8 cellular contexts compared by ENCODE assay signal in the genomic region with DNA sequence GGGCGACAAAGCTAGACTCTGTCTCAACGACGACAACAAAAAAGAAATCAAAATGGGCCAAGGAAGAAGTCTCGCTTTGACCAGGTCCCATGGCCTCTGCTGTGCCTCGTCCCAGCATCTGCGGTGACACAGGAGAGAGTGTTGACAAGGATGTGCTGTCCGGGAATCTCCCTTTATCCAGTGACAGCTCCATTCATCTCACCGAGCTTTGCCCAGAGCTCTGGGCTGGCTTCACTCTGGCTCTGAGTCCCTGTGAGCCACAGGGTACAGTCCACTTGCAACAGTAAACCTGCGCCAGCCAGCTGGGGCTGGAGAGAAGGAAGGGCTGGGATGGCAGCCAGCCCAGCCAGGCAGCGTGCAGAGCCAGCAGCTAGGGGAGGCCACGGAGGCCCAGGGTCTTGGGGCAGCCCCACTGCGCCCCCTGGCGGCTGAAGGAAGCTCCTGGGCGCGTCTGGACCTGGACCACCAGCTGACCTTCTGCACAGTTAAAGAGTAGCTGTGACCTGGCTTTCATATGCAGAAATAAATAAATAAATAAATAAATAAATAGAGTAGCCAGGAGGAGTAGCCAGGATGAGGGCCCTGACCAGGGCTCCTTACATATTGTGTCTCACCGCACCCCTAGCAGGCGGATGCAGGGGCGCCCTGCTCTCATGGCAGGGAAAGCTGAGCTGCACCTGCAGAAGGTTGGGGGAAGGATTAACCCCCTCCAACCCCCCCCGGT. TPM values are rescaled to one million over a fixed set of nuclear protein-coding genes. Genes with fewer than 3 reads are reported as not detected.
A peak's percentile ranks its signal among the peaks of the same experiment; 100 is the strongest.
DNase-seq lines count a peak whose midpoint lies in the region; ATAC-seq and TF ChIP-seq lines count a peak whose summit lies in the region.

No MANE protein-coding gene starts in this region.

- DNase-seq in GM06990 (ENCODE audit: extremely low read depth, insufficient read length) (peak; percentile 72), Panc1 (ENCODE audit: low read depth, low spot score) (no peak), activated T-helper 1 cell treated with Interleukin-2 at 50 U/mL for 16 hours (ENCODE audit: low read depth) (peak; percentile 53), fibroblast of mammary gland (ENCODE audit: low read depth) (peak; percentile 90), nephron progenitor cell (peak; percentile 92)
- peak; percentile 63 for DNase-seq in stimulated activated naive B cell treated with anti-CD40 and anti-IgM and Interleukin-4, amounts not matched to agents 10 μg/mL and 1 μg/mL and 100 μg/mL, for 72 hours

- H3K4me1 ChIP-seq in KMS-11 (ENCODE audit: low read depth, poor library complexity, severe bottlenecking) (peaks cover 24% of the 10 kb centered on the region), Panc1 (ENCODE audit: control insufficient read depth, insufficient read depth, low read length) (peaks cover 30% of the 10 kb centered on the region)

- H3K4me2 ChIP-seq in KMS-11: peak overlapping the region; percentile 30; the same call in 1 of the 2 replicates

- no peak overlapping the region for H3K27ac Mint-ChIP-seq in nephron progenitor cell
- no peak overlapping the region for H3K27ac Mint-ChIP-seq in stimulated activated naive B cell treated with anti-CD40 and anti-IgM and Interleukin-4, amounts not matched to agents 10 μg/mL and 1 μg/mL and 100 μg/mL, for 72 hours

- intact Hi-C loops in Panc1 (cut with micrococcal nuclease; ENCODE audit: unreplicated experiment): loop anchor here (10.0 kb wide), 1 partner anchor 134 kb away; no protein-coding TSS in a partner anchor

- TF ChIP-seq CTCF in GM06990 (IDR thresholded peaks at IDR 0.05; ENCODE audit: insufficient read depth, low read length, poor library complexity, severe bottlenecking) (peak; percentile 98), KMS-11 (conservative IDR thresholded peaks at IDR 0.05; ENCODE audit: low read depth, low read length) (peak; percentile 84), Panc1 (IDR thresholded peaks at IDR 0.05) (peak; percentile 91), fibroblast of mammary gland (conservative IDR thresholded peaks at IDR 0.05; ENCODE audit: control insufficient read depth, insufficient read depth, low read depth, low read length) (peak; percentile 75), nephron progenitor cell (IDR thresholded peaks at IDR 0.05) (peak; percentile 91)

- no peaks in the 10 kb centered on the region for H4K20me1 ChIP-seq in KMS-11 (ENCODE audit: insufficient read depth)

- H3K27ac ChIP-seq in KMS-11 (no peak overlapping the region), Panc1 (ENCODE audit: low read length) (peak overlapping the region; percentile 55; the same call in 1 of the 2 replicates)

- H3K9me3 Mint-ChIP-seq in nephron progenitor cell: no peaks in the 10 kb centered on the region
- H3K9me3 Mint-ChIP-seq in stimulated activated naive B cell treated with anti-CD40 and anti-IgM and Interleukin-4, amounts not matched to agents 10 μg/mL and 1 μg/mL and 100 μg/mL, for 72 hours: no peaks in the 10 kb centered on the region

- peaks cover 40% of the 10 kb centered on the region for H3K4me1 Mint-ChIP-seq in nephron progenitor cell
- H3K4me1 Mint-ChIP-seq in stimulated activated naive B cell treated with anti-CD40 and anti-IgM and Interleukin-4, amounts not matched to agents 10 μg/mL and 1 μg/mL and 100 μg/mL, for 72 hours: peaks cover 3 to 11% of the 10 kb centered on the region in 2 donors

- H3K27me3 ChIP-seq in GM06990 (replicated peaks; ENCODE audit: control insufficient read depth, insufficient read depth, low read length): no peaks in the 10 kb centered on the region; the same call in 1 of the 2 replicates
- H3K27me3 ChIP-seq in KMS-11 (ENCODE audit: insufficient read depth, low read depth): peaks cover 6% of the 10 kb centered on the region; the same call in 1 of the 2 replicates
- H3K27me3 ChIP-seq in Panc1 (ENCODE audit: control insufficient read depth, insufficient read depth, low read length): no peaks in the 10 kb centered on the region

- BruUV-seq in Panc1 (replicated peaks; lab: Mats Ljungman, UMichigan): no TSS peak

- H2AFZ ChIP-seq in KMS-11 (ENCODE audit: low read depth): no peak overlapping the region

- H3K9ac ChIP-seq in KMS-11: no peak overlapping the region

- no peak overlapping the region for H3K4me3 ChIP-seq in GM06990 (replicated peaks; ENCODE audit: low read depth, low read length)
- no peak overlapping the region for H3K4me3 ChIP-seq in KMS-11 (IDR thresholded peaks at IDR 0.05; ENCODE audit: insufficient read depth, low read depth, low read length)
- H3K4me3 ChIP-seq in Panc1 (ENCODE audit: low read depth in 2 of 2, low read length in 2 of 2): no peak overlapping the region
- no peak overlapping the region for H3K4me3 ChIP-seq in fibroblast of mammary gland (ENCODE audit: control insufficient read depth, low read depth, low read length)

- POLR2A ChIA-PET in Panc1 (lab: Charles Lee): interaction anchor here (0.6 kb wide), 2 partner anchors 15 to 33 kb away, joined by 3 to 4 read pairs; no protein-coding TSS in a partner anchor

- ATAC-seq in Panc1: peak; percentile 95
- peak; percentile 96 to 99 for ATAC-seq in stimulated activated naive B cell treated with anti-CD40 and anti-IgM and Interleukin-4, amounts not matched to agents 10 μg/mL and 1 μg/mL and 100 μg/mL, for 72 hours (replicated peaks)
- no peak for ATAC-seq in HG03571 (IDR thresholded peaks at IDR 0.05; ENCODE audit: unreplicated experiment)

- no peak overlapping the region for H3K4me3 Mint-ChIP-seq in nephron progenitor cell
- no peak overlapping the region for H3K4me3 Mint-ChIP-seq in stimulated activated naive B cell treated with anti-CD40 and anti-IgM and Interleukin-4, amounts not matched to agents 10 μg/mL and 1 μg/mL and 100 μg/mL, for 72 hours

- H3K36me3 ChIP-seq in GM06990 (ENCODE audit: control insufficient read depth, insufficient read depth, low read length): no peaks in the 10 kb centered on the region
- no peaks in the 10 kb centered on the region for H3K36me3 ChIP-seq in KMS-11 (ENCODE audit: insufficient read depth)
- no peaks in the 10 kb centered on the region for H3K36me3 ChIP-seq in Panc1 (ENCODE audit: control insufficient read depth, insufficient read depth, low read length)

- in situ Hi-C loops in Panc1 (cut with HindIII; ENCODE audit: low pct_unique_long_range_greater_than_20kb, low sequenced_read_pairs): no loop called here

- H3K27me3 Mint-ChIP-seq in nephron progenitor cell (ENCODE audit: low read depth, poor library complexity): no peaks in the 10 kb centered on the region
- peaks cover 5 to 7% of the 10 kb centered on the region in 2 donors for H3K27me3 Mint-ChIP-seq in stimulated activated naive B cell treated with anti-CD40 and anti-IgM and Interleukin-4, amounts not matched to agents 10 μg/mL and 1 μg/mL and 100 μg/mL, for 72 hours

- CTCF ChIA-PET in Panc1 (lab: Charles Lee): interaction anchor here (0.5 to 2.2 kb wide), 26 partner anchors 9 to 451 kb away, joined by 3 to 17 read pairs (median 4); no protein-coding TSS in a partner anchor

- H3K9me3 ChIP-seq in Panc1 (ENCODE audit: control insufficient read depth, insufficient read depth, low read depth, low read length): no peaks in the 10 kb centered on the region

- H3K79me2 ChIP-seq in KMS-11 (ENCODE audit: insufficient read depth, low read depth): no peaks in the 10 kb centered on the region

- H3K36me3 Mint-ChIP-seq in nephron progenitor cell (ENCODE audit: low read depth): no peaks in the 10 kb centered on the region
- H3K36me3 Mint-ChIP-seq in stimulated activated naive B cell treated with anti-CD40 and anti-IgM and Interleukin-4, amounts not matched to agents 10 μg/mL and 1 μg/mL and 100 μg/mL, for 72 hours: peaks cover 0 to 4% of the 10 kb centered on the region in 2 donors

RNA-seq across cellular contexts. Expression of a gene that starts 29.7 kb away (rescaled TPM):
- 2,480 TPM for total RNA-seq in Panc1 (2021; ENCODE audit: unreplicated experiment)
- 3,248 TPM for polyA plus RNA-seq in Panc1 (2012; ENCODE audit: insufficient read length)

RNA-seq across cellular contexts. Expression of a gene that starts 31.4 kb away (rescaled TPM):
- 217 TPM for total RNA-seq in Panc1 (2021; ENCODE audit: unreplicated experiment)
- 196 TPM for polyA plus RNA-seq in Panc1 (2012; ENCODE audit: insufficient read length)
